12 cellular contexts compared by ENCODE assay signal in the genomic region with DNA sequence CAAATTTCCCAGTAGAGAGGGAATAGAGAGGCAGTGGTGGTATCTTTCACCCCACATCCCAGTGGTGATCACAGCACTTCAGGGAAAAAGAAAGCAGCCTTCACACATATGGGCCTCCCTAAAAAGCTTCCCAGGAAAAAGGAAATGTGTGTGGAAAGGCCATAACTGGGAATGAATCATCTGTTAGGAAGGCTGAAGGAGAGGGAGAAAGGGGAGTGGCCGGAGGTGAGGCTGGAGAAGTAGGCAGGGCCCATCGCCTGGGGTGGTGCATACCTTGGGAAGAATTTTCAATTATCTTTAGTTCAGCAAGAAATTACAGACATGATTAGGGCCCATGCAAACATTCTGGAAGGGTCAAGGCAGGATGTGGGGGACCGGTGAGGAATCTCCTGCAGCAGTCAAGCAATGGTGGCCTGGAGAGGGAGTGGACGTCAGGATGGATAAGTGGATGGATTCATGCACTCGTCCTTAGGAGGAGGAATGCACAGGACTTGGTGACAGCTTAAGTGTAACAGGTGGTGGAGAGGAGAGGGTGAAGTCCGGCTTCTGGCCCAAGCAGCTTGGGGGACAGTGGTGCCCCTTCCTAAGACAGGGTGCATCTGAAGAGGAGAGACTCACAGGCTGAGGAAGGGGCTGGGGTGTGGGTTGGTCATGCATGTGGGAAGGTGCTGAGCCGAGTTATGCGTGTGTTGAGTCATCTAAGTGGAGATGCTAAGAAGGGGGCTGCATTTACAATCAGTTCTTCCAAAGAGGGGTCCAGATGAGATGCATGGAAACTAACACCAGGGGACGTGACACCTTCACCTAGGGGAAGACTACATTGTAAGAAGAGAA. TPM values are rescaled to one million over a fixed set of nuclear protein-coding genes. Genes with fewer than 3 reads are reported as not detected.
DNase-seq lines count a peak whose midpoint lies in the region; ATAC-seq and TF ChIP-seq lines count a peak whose summit lies in the region.
"Had no signal": no experiment of that assay in that cellular context is flagged by ENCODE, and none has a peak within 500 bp of the region (broad histone marks: within the 10 kb centered on the region; RNA-seq: fewer than 3 reads in every experiment).

No MANE protein-coding gene starts in this region.

- intact Hi-C loops in natural killer cell (cut with micrococcal nuclease) (no loop called here), cardiac septum (cut with DNase I) (no loop called here)

- peak overlapping the region; percentile 20 for H3K4me2 ChIP-seq in DND-41 (ENCODE audit: insufficient read depth, low read length)

- H3K27me3 ChIP-seq in DND-41 (ENCODE audit: insufficient read depth, low read length, poor library complexity) (no peaks in the 10 kb centered on the region), endodermal cell (ENCODE audit: control insufficient read depth, insufficient read depth, low read length, poor library complexity, severe bottlenecking) (no peaks in the 10 kb centered on the region)

- H3K27ac Mint-ChIP-seq in endodermal cell (peak overlapping the region; percentile 13), natural killer cell (peak overlapping the region; percentile 90 to 93)
- H3K27ac Mint-ChIP-seq: stimulated activated naive CD8-positive, alpha-beta T cell treated with anti-CD3 and anti-CD28 coated beads, Interleukin-15, Interleukin-2, amounts not matched to agents 100 ng/mL and 50 ng/mL, for 24 hours had no signal

- H3K9ac ChIP-seq in DND-41 (ENCODE audit: low read depth, low read length), result peak overlapping the region; percentile 21
- H3K9ac ChIP-seq in endodermal cell (ENCODE audit: extremely low read depth, low read length, poor library complexity, severe bottlenecking), result no peak overlapping the region

- H3K36me3 Mint-ChIP-seq in endodermal cell (ENCODE audit: low read depth) (no peaks in the 10 kb centered on the region), natural killer cell (no peaks in the 10 kb centered on the region)

- no peak overlapping the region for H3K4me3 Mint-ChIP-seq in endodermal cell
- H3K4me3 Mint-ChIP-seq in natural killer cell, result peak overlapping the region; percentile 62
- H3K4me3 Mint-ChIP-seq: stimulated activated naive CD8-positive, alpha-beta T cell treated with anti-CD3 and anti-CD28 coated beads, Interleukin-15, Interleukin-2, amounts not matched to agents 100 ng/mL and 50 ng/mL, for 24 hours had no signal

- H3K9me3 ChIP-seq in DND-41 (ENCODE audit: insufficient read depth, low read length, severe bottlenecking), result no peaks in the 10 kb centered on the region
- no peaks in the 10 kb centered on the region for H3K9me3 ChIP-seq in endodermal cell (ENCODE audit: control insufficient read depth, low read length)

- H3K27ac ChIP-seq in DND-41 (ENCODE audit: low read length), result peak overlapping the region; percentile 72
- no peak overlapping the region for H3K27ac ChIP-seq in endodermal cell (ENCODE audit: low read depth, low read length)

- H3K4me1 ChIP-seq in DND-41 (ENCODE audit: insufficient read depth, low read length), result peaks cover 100% of the 10 kb centered on the region
- H3K4me1 ChIP-seq in endodermal cell (ENCODE audit: control insufficient read depth, insufficient read depth, low read length), result no peaks in the 10 kb centered on the region

- H3K4me1 Mint-ChIP-seq in endodermal cell (peaks cover 14% of the 10 kb centered on the region), natural killer cell (peaks cover 82 to 86% of the 10 kb centered on the region in 2 donors)

- TF ChIP-seq CTCF in DND-41 (IDR thresholded peaks at IDR 0.05; ENCODE audit: borderline replicate concordance, extremely low read depth, low read length, poor library complexity, severe bottlenecking) (no peak), endodermal cell (conservative IDR thresholded peaks at IDR 0.05) (no peak), natural killer cell (IDR thresholded peaks at IDR 0.05) (no peak)

- H3K27me3 Mint-ChIP-seq in endodermal cell (ENCODE audit: insufficient read depth), result no peaks in the 10 kb centered on the region
- H3K27me3 Mint-ChIP-seq in natural killer cell (ENCODE audit: low read depth in 2 of 2), result no peaks in the 10 kb centered on the region
- H3K27me3 Mint-ChIP-seq: stimulated activated naive CD8-positive, alpha-beta T cell treated with anti-CD3 and anti-CD28 coated beads, Interleukin-15, Interleukin-2, amounts not matched to agents 100 ng/mL and 50 ng/mL, for 24 hours had no signal

- DNase-seq in DND-41, result peak; percentile 4
- peak; percentile 90 for DNase-seq in M059J (ENCODE audit: low read depth)
- no peak for DNase-seq in endodermal cell
- DNase-seq in natural killer cell, result no peak
- DNase-seq in stimulated activated CD4-positive, alpha-beta T cell treated with anti-CD3 and anti-CD28 coated beads, Interleukin-12 subunit alpha, Interleukin-12 subunit beta, amount 100 ng/mL, for 4 hours, result no peak
- no peak for DNase-seq in cardiac septum (ENCODE audit: low spot score)
- DNase-seq: left cardiac atrium, NCI-H1436 treated with DMSO at 0.1 percent for 48 hours, RPMI8226 had no signal

- H2AFZ ChIP-seq in DND-41 (ENCODE audit: low read depth, low read length), result no peak overlapping the region

- peaks cover 99% of the 10 kb centered on the region for H3K79me2 ChIP-seq in DND-41 (ENCODE audit: insufficient read depth, low read length)

- peaks cover 33% of the 10 kb centered on the region for H4K20me1 ChIP-seq in DND-41 (ENCODE audit: insufficient read depth, low read length)

- 88 to 89% methylated on average over 3 to 9 of the region's 9 CpGs for WGBS in endodermal cell (ENCODE audit: insufficient coverage in 1 of 2, insufficient read length in 1 of 2), 2 experiments

- H3K4me3 ChIP-seq in DND-41 (ENCODE audit: low read depth in 1 of 2, low read length in 2 of 2) (no peak overlapping the region), endodermal cell (ENCODE audit: low read length) (no peak overlapping the region)

- ATAC-seq in DND-41 (ENCODE audit: insufficient read depth, low read depth), result no peak
- no peak for ATAC-seq in natural killer cell
- no peak for ATAC-seq in GM21737 (IDR thresholded peaks at IDR 0.05; ENCODE audit: unreplicated experiment)
- no peak for ATAC-seq in GM21515 (IDR thresholded peaks at IDR 0.05; ENCODE audit: unreplicated experiment)

- H3K9me3 Mint-ChIP-seq in endodermal cell (no peaks in the 10 kb centered on the region), natural killer cell (no peaks in the 10 kb centered on the region)
- H3K9me3 Mint-ChIP-seq: stimulated activated naive CD8-positive, alpha-beta T cell treated with anti-CD3 and anti-CD28 coated beads, Interleukin-15, Interleukin-2, amounts not matched to agents 100 ng/mL and 50 ng/mL, for 24 hours had no signal

- peaks cover 34% of the 10 kb centered on the region for H3K36me3 ChIP-seq in DND-41 (ENCODE audit: insufficient read depth, low read length)
- H3K36me3 ChIP-seq in endodermal cell (ENCODE audit: control insufficient read depth, insufficient read depth, low read length), result no peaks in the 10 kb centered on the region

RNA-seq across cellular contexts. Expression of gene HIVEP3, which starts 17.9 kb away (rescaled TPM):
- total RNA-seq in M059J (2014; rRNA removed; shearing (Covaris generic)), result 4.2 and 10.0 TPM in 2 replicates
- total RNA-seq in endodermal cell (under 1 TPM; 0.13 to 0.99 TPM), natural killer cell (10 to 100 TPM; 26.2 to 35.2 (median 29.8) TPM), cardiac septum (3.7 TPM)
- polyA plus RNA-seq in endodermal cell (2013, experiment 1 of 2), result 0.82 TPM
- 1.1 TPM for polyA plus RNA-seq in endodermal cell (2013, experiment 2 of 2)

Comparison
In these comparisons a context has a peak if more than half of its experiments do, and no peak if none do; other contexts are left out.
1. DNase-seq: peak in DND-41 (single experiment) and M059J (single experiment); none in endodermal cell (single experiment), natural killer cell (single experiment), stimulated activated CD4-positive, alpha-beta T cell treated with anti-CD3 and anti-CD28 coated beads, Interleukin-12 subunit alpha, Interleukin-12 subunit beta, amount 100 ng/mL, for 4 hours (single experiment) and cardiac septum (single experiment).